8 cellular contexts compared by ENCODE assay signal in genomic region chr1:153670257-153670858, GRCh38. TPM values are rescaled to one million over a fixed set of nuclear protein-coding genes. Genes with fewer than 3 reads are reported as not detected.
DNase-seq lines count a peak whose midpoint lies in the region; ATAC-seq and TF ChIP-seq lines count a peak whose summit lies in the region.

No MANE protein-coding gene starts in this region.

- DNase-seq in NCI-H146 (lab: John Stamatoyannopoulos, UW) (peak; percentile 23), NCI-H146 treated with DMSO at 0.1 percent for 48 hours (lab: John Stamatoyannopoulos, UW; ENCODE audit: unreplicated experiment) (no peak), RWPE1 (ENCODE audit: low spot score) (no peak), cardiac muscle cell (ENCODE audit: low read depth in 1 of 2, low spot score in 1 of 2) (no peak), mesenteric fat pad (ENCODE audit: low spot score) (no peak), GM10248 (ENCODE audit: extremely low spot score) (no peak), DMS79 (lab: John Stamatoyannopoulos, UW) (no peak)
- DNase-seq in stimulated activated effector memory CD8-positive, alpha-beta T cell treated with anti-CD3 and anti-CD28 coated beads, Interleukin-12 subunit alpha, Interleukin-12 subunit beta, amount 100 ng/mL, for 72 hours (ENCODE audit: low spot score in 2 of 2) = no peak

- no peaks in the 10 kb centered on the region for H3K9me3 Mint-ChIP-seq in stimulated activated effector memory CD8-positive, alpha-beta T cell treated with anti-CD3 and anti-CD28 coated beads, Interleukin-12 subunit alpha, Interleukin-12 subunit beta, amount 100 ng/mL, for 72 hours

- peak; percentile 1 for ATAC-seq in stimulated activated effector memory CD8-positive, alpha-beta T cell treated with anti-CD3 and anti-CD28 coated beads, Interleukin-12 subunit alpha, Interleukin-12 subunit beta, amount 100 ng/mL, for 72 hours

- no peaks in the 10 kb centered on the region for H3K9me3 ChIP-seq in cardiac muscle cell (ENCODE audit: low read depth)

- CTCF ChIA-PET in RWPE1 (lab: Yijun Ruan, JAX) = no interaction called here
- CTCF ChIA-PET in GM10248 (lab: Yijun Ruan, JAX) = interaction anchor here (1.9 kb wide), 1 partner anchor 10 kb away, joined by 8 read pairs; no protein-coding TSS in a partner anchor

- H3K4me3 ChIP-seq in cardiac muscle cell = peak overlapping the region; percentile 76

- H3K36me3 Mint-ChIP-seq in stimulated activated effector memory CD8-positive, alpha-beta T cell treated with anti-CD3 and anti-CD28 coated beads, Interleukin-12 subunit alpha, Interleukin-12 subunit beta, amount 100 ng/mL, for 72 hours = no peaks in the 10 kb centered on the region

- POLR2A ChIA-PET in RWPE1 (lab: Yijun Ruan, JAX; ENCODE audit: low non-redundant PET) (no interaction called here), GM10248 (lab: Yijun Ruan, JAX) (interaction anchor here (0.6 to 1.4 kb wide), 3 partner anchors 11 to 47 kb away, joined by 3 to 7 read pairs (median 7); partner anchors contain the start of gene CHTOP)

- no peak overlapping the region for H3K27ac Mint-ChIP-seq in stimulated activated effector memory CD8-positive, alpha-beta T cell treated with anti-CD3 and anti-CD28 coated beads, Interleukin-12 subunit alpha, Interleukin-12 subunit beta, amount 100 ng/mL, for 72 hours

- no peak overlapping the region for H3K4me3 Mint-ChIP-seq in stimulated activated effector memory CD8-positive, alpha-beta T cell treated with anti-CD3 and anti-CD28 coated beads, Interleukin-12 subunit alpha, Interleukin-12 subunit beta, amount 100 ng/mL, for 72 hours

- H3K4me1 ChIP-seq in cardiac muscle cell (ENCODE audit: low read depth) = peaks cover 5% of the 10 kb centered on the region

- peaks cover 39% of the 10 kb centered on the region for H3K36me3 ChIP-seq in cardiac muscle cell

- H3K27ac ChIP-seq in RWPE1 (peak overlapping the region; percentile 75), cardiac muscle cell (peak overlapping the region; percentile 86)

- peaks cover 11% of the 10 kb centered on the region for H3K4me1 Mint-ChIP-seq in stimulated activated effector memory CD8-positive, alpha-beta T cell treated with anti-CD3 and anti-CD28 coated beads, Interleukin-12 subunit alpha, Interleukin-12 subunit beta, amount 100 ng/mL, for 72 hours

- H3K27me3 ChIP-seq in cardiac muscle cell = no peaks in the 10 kb centered on the region

- TF ChIP-seq CTCF in RWPE1 (conservative IDR thresholded peaks at IDR 0.05; ENCODE audit: low read depth) (no peak), cardiac muscle cell (IDR thresholded peaks at IDR 0.05; ENCODE audit: low read depth, low read length) (no peak), GM10248 (IDR thresholded peaks at IDR 0.05; ENCODE audit: control extremely low read depth, extremely low read depth, low read depth, missing control alignments) (no peak)

RNA-seq across cellular contexts. Expression of gene ILF2, which starts 0.4 kb away (rescaled TPM):
- total RNA-seq in cardiac muscle cell (174 and 200 TPM in 2 replicates), mesenteric fat pad (116 TPM)
- polyA plus RNA-seq in cardiac muscle cell = 276 and 294 TPM in 2 replicates

RNA-seq across cellular contexts. Expression of gene NPR1, which starts 8.1 kb away (rescaled TPM):
- total RNA-seq in cardiac muscle cell (1.1 and 1.4 TPM in 2 replicates), mesenteric fat pad (156 TPM)
- polyA plus RNA-seq in cardiac muscle cell = 1.7 and 3.9 TPM in 2 replicates

RNA-seq across cellular contexts. Expression of gene SNAPIN, which starts 11.9 kb away (rescaled TPM):
- total RNA-seq in cardiac muscle cell (56.1 and 83.4 TPM in 2 replicates), mesenteric fat pad (44.5 TPM)
- 113 and 115 TPM in 2 replicates for polyA plus RNA-seq in cardiac muscle cell

RNA-seq across cellular contexts. Expression of gene CHTOP, which starts 36.5 kb away (rescaled TPM):
- total RNA-seq in cardiac muscle cell = 71.0 and 78.0 TPM in 2 replicates
- 94.3 and 104 TPM in 2 replicates for polyA plus RNA-seq in cardiac muscle cell
- total RNA-seq in mesenteric fat pad = 55.5 TPM

RNA-seq across cellular contexts. Expression of gene S100A1, which starts 42.1 kb away (rescaled TPM):
- total RNA-seq in cardiac muscle cell (2.2 and 7.6 TPM in 2 replicates), mesenteric fat pad (12.6 TPM)
- 0.42 TPM in 1 of 2 replicates, not detected in the other for polyA plus RNA-seq in cardiac muscle cell

Comparison
In these comparisons a context has a peak if more than half of its experiments do, and no peak if none do; other contexts are left out.
1. RNA of gene NPR1, which starts 8.1 kb away (total RNA-seq): 156 TPM in mesenteric fat pad (single experiment); 1.1 to 1.4 TPM in cardiac muscle cell; every median in the first group is over 10 times any median in the second.